In the genomic region with DNA sequence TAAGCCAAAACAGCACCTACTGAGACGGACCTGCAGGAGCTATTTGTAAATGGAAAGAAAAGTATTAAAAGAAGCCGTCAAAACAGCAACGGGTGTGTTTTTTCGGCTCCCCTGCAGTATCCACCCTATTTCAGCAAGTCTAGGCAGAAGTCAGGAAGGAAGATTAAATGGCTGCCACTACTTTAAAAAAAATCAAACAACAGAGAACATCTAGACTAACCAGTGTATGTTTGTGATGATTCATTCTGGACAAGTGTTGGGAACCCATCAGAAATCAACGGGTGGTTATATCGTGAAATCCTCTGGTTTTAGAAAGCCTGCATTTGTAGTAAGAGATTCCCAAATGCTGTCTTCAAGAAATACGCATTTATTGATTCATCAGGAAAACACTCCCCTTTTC, we compare ENCODE assay signal across 13 cellular contexts. TPM values are rescaled to one million over a fixed set of nuclear protein-coding genes. Genes with fewer than 3 reads are reported as not detected.
DNase-seq lines count a peak whose midpoint lies in the region; ATAC-seq and TF ChIP-seq lines count a peak whose summit lies in the region.
"Had no signal": no experiment of that assay in that cellular context is flagged by ENCODE, and none has a peak within 500 bp of the region (broad histone marks: within the 10 kb centered on the region; RNA-seq: fewer than 3 reads in every experiment).

No MANE protein-coding gene starts in this region.

- intact Hi-C loops in testis (cut with DNase I; ENCODE audit: low total_unique reads): no loop called here

- TF ChIP-seq POLR2A in testis (IDR thresholded peaks at IDR 0.05): no peak

- H3K27me3 ChIP-seq in RWPE2 (ENCODE audit: insufficient read depth, poor library complexity, severe bottlenecking) (no peaks in the 10 kb centered on the region), testis (no peaks in the 10 kb centered on the region)

- H3K27ac ChIP-seq in RWPE2 (ENCODE audit: poor library complexity, severe bottlenecking) (peak overlapping the region; percentile 34), testis (no peak overlapping the region)
- H3K27ac ChIP-seq: transverse colon had no signal

- H3K4me1 ChIP-seq in RWPE2 (ENCODE audit: insufficient read depth, poor library complexity, severe bottlenecking): peaks cover 35% of the 10 kb centered on the region
- H3K4me1 ChIP-seq in testis: no peaks in the 10 kb centered on the region

- peaks cover 13% of the 10 kb centered on the region for H3K36me3 Mint-ChIP-seq in T-helper 2 cell treated with Interferon-gamma antibody and Interleukin-4, amounts not matched to agents 5 μg/mL and 100 μg/mL, for 36 hours (ENCODE audit: low read depth)
- peaks cover 11 to 13% of the 10 kb centered on the region in 2 donors for H3K36me3 Mint-ChIP-seq in stimulated activated naive B cell treated with anti-CD40 and anti-IgM and Interleukin-4, amounts not matched to agents 10 μg/mL and 1 μg/mL and 100 μg/mL, for 72 hours

- peak overlapping the region; percentile 53 for H3K27ac Mint-ChIP-seq in T-helper 2 cell treated with Interferon-gamma antibody and Interleukin-4, amounts not matched to agents 5 μg/mL and 100 μg/mL, for 36 hours
- H3K27ac Mint-ChIP-seq in stimulated activated naive B cell treated with anti-CD40 and anti-IgM and Interleukin-4, amounts not matched to agents 10 μg/mL and 1 μg/mL and 100 μg/mL, for 72 hours: peak overlapping the region; percentile 95
- H3K27ac Mint-ChIP-seq: activated B cell treated with CpG ODN at 0.5 μM for 24 hours had no signal

- peaks cover 5% of the 10 kb centered on the region for H3K36me3 ChIP-seq in RWPE2 (ENCODE audit: low read depth)
- no peaks in the 10 kb centered on the region for H3K36me3 ChIP-seq in testis (ENCODE audit: low read depth, missing control alignments)
- H3K36me3 ChIP-seq: transverse colon had no signal

- no peaks in the 10 kb centered on the region for H3K27me3 Mint-ChIP-seq in T-helper 2 cell treated with Interferon-gamma antibody and Interleukin-4, amounts not matched to agents 5 μg/mL and 100 μg/mL, for 36 hours (ENCODE audit: low read depth)
- no peaks in the 10 kb centered on the region for H3K27me3 Mint-ChIP-seq in stimulated activated naive B cell treated with anti-CD40 and anti-IgM and Interleukin-4, amounts not matched to agents 10 μg/mL and 1 μg/mL and 100 μg/mL, for 72 hours
- H3K27me3 Mint-ChIP-seq: activated B cell treated with CpG ODN at 0.5 μM for 24 hours had no signal

- DNase-seq in T-helper 2 cell treated with Interferon-gamma antibody and Interleukin-4, amounts not matched to agents 5 μg/mL and 100 μg/mL, for 36 hours (ENCODE audit: low spot score): no peak
- no peak for DNase-seq in T-helper 2 cell
- no peak for DNase-seq in RWPE2 (ENCODE audit: low spot score)
- no peak for DNase-seq in stimulated activated naive B cell treated with anti-CD40 and anti-IgM and Interleukin-4, amounts not matched to agents 10 μg/mL and 1 μg/mL and 100 μg/mL, for 72 hours
- no peak for DNase-seq in retina
- DNase-seq in testis: no peak
- DNase-seq: activated B cell treated with CpG ODN at 0.5 μM for 24 hours; activated T-cell treated with anti-CD3 and anti-CD28 coated beads, Interleukin-2, amount 50 U/mL, for 4 hours; mucosa of descending colon; NCI-H446; transverse colon had no signal

- peaks cover 3% of the 10 kb centered on the region for H3K9me3 Mint-ChIP-seq in T-helper 2 cell treated with Interferon-gamma antibody and Interleukin-4, amounts not matched to agents 5 μg/mL and 100 μg/mL, for 36 hours
- no peaks in the 10 kb centered on the region for H3K9me3 Mint-ChIP-seq in stimulated activated naive B cell treated with anti-CD40 and anti-IgM and Interleukin-4, amounts not matched to agents 10 μg/mL and 1 μg/mL and 100 μg/mL, for 72 hours
- H3K9me3 Mint-ChIP-seq: activated T-cell treated with anti-CD3 and anti-CD28 coated beads, Interleukin-2, amount 50 U/mL, for 4 hours had no signal

- TF ChIP-seq CTCF in RWPE2 (IDR thresholded peaks at IDR 0.05; ENCODE audit: poor library complexity, severe bottlenecking): no peak
- TF ChIP-seq CTCF in testis (IDR thresholded peaks at IDR 0.05): no peak

- H3K9me3 ChIP-seq in RWPE2 (ENCODE audit: severe bottlenecking): no peaks in the 10 kb centered on the region
- no peaks in the 10 kb centered on the region for H3K9me3 ChIP-seq in testis
- H3K9me3 ChIP-seq: mucosa of descending colon, transverse colon had no signal

- peaks cover 47% of the 10 kb centered on the region for H3K4me1 Mint-ChIP-seq in T-helper 2 cell treated with Interferon-gamma antibody and Interleukin-4, amounts not matched to agents 5 μg/mL and 100 μg/mL, for 36 hours (ENCODE audit: low read depth)
- H3K4me1 Mint-ChIP-seq in stimulated activated naive B cell treated with anti-CD40 and anti-IgM and Interleukin-4, amounts not matched to agents 10 μg/mL and 1 μg/mL and 100 μg/mL, for 72 hours: peaks cover 44 to 60% of the 10 kb centered on the region in 2 donors

- no peak overlapping the region for H3K4me3 ChIP-seq in RWPE2 (ENCODE audit: severe bottlenecking)
- H3K4me3 ChIP-seq in testis: no peak overlapping the region
- H3K4me3 ChIP-seq: mucosa of descending colon, transverse colon had no signal

- WGBS in testis, 2 donors: 73 to 76% methylated on average over 7 of the region's 7 CpGs

- H3K4me3 Mint-ChIP-seq in T-helper 2 cell treated with Interferon-gamma antibody and Interleukin-4, amounts not matched to agents 5 μg/mL and 100 μg/mL, for 36 hours: no peak overlapping the region
- no peak overlapping the region for H3K4me3 Mint-ChIP-seq in stimulated activated naive B cell treated with anti-CD40 and anti-IgM and Interleukin-4, amounts not matched to agents 10 μg/mL and 1 μg/mL and 100 μg/mL, for 72 hours
- H3K4me3 Mint-ChIP-seq: activated T-cell treated with anti-CD3 and anti-CD28 coated beads, Interleukin-2, amount 50 U/mL, for 4 hours had no signal

- ATAC-seq in RWPE2 (ENCODE audit: low read depth): peak; percentile 51
- peak; percentile 68 for ATAC-seq in esophagus mucosa
- no peak for ATAC-seq in stimulated activated naive B cell treated with anti-CD40 and anti-IgM and Interleukin-4, amounts not matched to agents 10 μg/mL and 1 μg/mL and 100 μg/mL, for 72 hours (replicated peaks)
- no peak for ATAC-seq in HG03442 (IDR thresholded peaks at IDR 0.05; ENCODE audit: unreplicated experiment)
- ATAC-seq: activated T-cell treated with anti-CD3 and anti-CD28 coated beads, Interleukin-2, amount 50 U/mL, for 4 hours had no signal

RNA-seq across cellular contexts. Expression of gene PMAIP1, which starts 9.0 kb away (rescaled TPM):
- total RNA-seq in esophagus mucosa: 11.6 TPM
- 1 to 10 TPM; 4.8 to 6.0 TPM for total RNA-seq in testis
- 4.7 TPM for polyA plus RNA-seq in testis (ENCODE audit: insufficient read depth, low read depth, low replicate concordance)

Comparison
In these comparisons a context has a peak if more than half of its experiments do, and no peak if none do; other contexts are left out.
1. ATAC-seq: peak in RWPE2 (single experiment) and esophagus mucosa (single experiment); none in stimulated activated naive B cell treated with anti-CD40 and anti-IgM and Interleukin-4, amounts not matched to agents 10 μg/mL and 1 μg/mL and 100 μg/mL, for 72 hours (0 of 2) and HG03442 (single experiment).